ENCODE assay signal across 9 cellular contexts in the genomic region with DNA sequence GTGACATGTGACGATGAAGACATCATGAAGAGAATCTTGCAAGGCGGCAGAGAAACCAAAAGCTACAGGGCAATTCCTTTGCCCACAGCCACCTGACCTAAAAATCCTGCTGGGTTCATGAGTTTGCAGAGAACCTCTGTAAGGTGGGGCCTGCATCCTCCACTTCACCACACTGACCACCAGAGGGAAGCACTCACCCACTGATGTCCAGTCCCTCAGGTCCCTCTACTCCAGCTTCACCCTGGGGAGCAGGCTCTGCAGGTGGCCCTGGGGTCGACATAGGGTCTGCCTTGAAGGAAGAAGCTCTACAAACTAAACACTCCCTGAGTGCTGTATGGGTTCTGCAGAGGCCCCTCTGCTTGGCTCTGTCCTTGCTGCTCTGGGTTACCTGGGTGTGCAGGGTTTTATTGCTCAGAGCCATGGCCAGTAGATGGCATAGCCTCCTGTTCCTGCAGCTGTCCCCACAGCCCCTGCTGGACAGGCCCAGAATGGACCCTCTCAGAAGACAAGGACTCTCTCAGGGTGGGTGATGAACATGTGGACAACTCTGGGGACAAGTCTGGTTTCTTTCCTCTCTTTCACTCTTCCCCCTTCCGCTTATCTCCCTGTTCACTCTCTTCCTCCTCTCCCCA. TPM values are rescaled to one million over a fixed set of nuclear protein-coding genes. Genes with fewer than 3 reads are reported as not detected.
DNase-seq lines count a peak whose midpoint lies in the region; ATAC-seq and TF ChIP-seq lines count a peak whose summit lies in the region.
"Not testable (repeated sequence)": the region's sequence is repeated elsewhere in the genome, so short reads cannot be mapped to it uniquely, and the experiment has no call there.
"Had no signal": no experiment of that assay in that cellular context is flagged by ENCODE, and none has a peak within 500 bp of the region (broad histone marks: within the 10 kb centered on the region; RNA-seq: fewer than 3 reads in every experiment).

No MANE protein-coding gene starts in this region.

- H3K36me3 Mint-ChIP-seq in GM23338 (ENCODE audit: low read depth); activated naive CD8-positive, alpha-beta T cell treated with anti-CD3 and anti-CD28 coated beads, Interleukin-2, amount 50 U/mL, for 24 hours (ENCODE audit: low read depth): not testable (repeated sequence)

- H3K9me3 Mint-ChIP-seq in GM23338; activated naive CD8-positive, alpha-beta T cell treated with anti-CD3 and anti-CD28 coated beads, Interleukin-2, amount 50 U/mL, for 24 hours: not testable (repeated sequence)

- not testable (repeated sequence) for H3K27ac Mint-ChIP-seq in GM23338; activated naive CD8-positive, alpha-beta T cell treated with anti-CD3 and anti-CD28 coated beads, Interleukin-2, amount 50 U/mL, for 24 hours

- not testable (repeated sequence) for H3K4me1 ChIP-seq in GM23338 (ENCODE audit: insufficient read depth); Karpas-422 (ENCODE audit: low read length); SJCRH30; osteoblast (ENCODE audit: insufficient read depth, low read length); vagina

- not testable (repeated sequence) for H3K36me3 ChIP-seq in GM23338 (ENCODE audit: insufficient read depth); Karpas-422 (ENCODE audit: insufficient read depth, low read length); SJCRH30; osteoblast (ENCODE audit: insufficient read depth, low read length); vagina

- not testable (repeated sequence) for H3K9ac ChIP-seq in Karpas-422 (ENCODE audit: low read length)

- H3K9me2 ChIP-seq in GM23338 (ENCODE audit: insufficient read depth); Karpas-422 (replicated peaks; ENCODE audit: insufficient read depth, low read length): not testable (repeated sequence)

- not testable (repeated sequence) for H2AFZ ChIP-seq in GM23338; Karpas-422 (ENCODE audit: low read length); osteoblast (ENCODE audit: low read length)

- H3K4me1 Mint-ChIP-seq in GM23338; activated naive CD8-positive, alpha-beta T cell treated with anti-CD3 and anti-CD28 coated beads, Interleukin-2, amount 50 U/mL, for 24 hours: not testable (repeated sequence)

- H3K79me2 ChIP-seq in GM23338 (replicated peaks; ENCODE audit: insufficient read depth); Karpas-422 (ENCODE audit: low read length); osteoblast (ENCODE audit: insufficient read depth, low read length): not testable (repeated sequence)

- H3K27me3 Mint-ChIP-seq in GM23338 (ENCODE audit: insufficient read depth, low read depth, poor library complexity); activated naive CD8-positive, alpha-beta T cell treated with anti-CD3 and anti-CD28 coated beads, Interleukin-2, amount 50 U/mL, for 24 hours: not testable (repeated sequence)

- not testable (repeated sequence) for TF ChIP-seq POLR2A in vagina (IDR thresholded peaks at IDR 0.05)

- peak; percentile 58 for TF ChIP-seq CTCF in GM12864 (IDR thresholded peaks at IDR 0.05; ENCODE audit: low read depth, low read length, missing control alignments)
- peak; percentile 68 to 69 for TF ChIP-seq CTCF in GM23338 (conservative IDR thresholded peaks at IDR 0.05; ENCODE audit: low read depth in 2 of 2)
- peak; percentile 59 for TF ChIP-seq CTCF in osteoblast (IDR thresholded peaks at IDR 0.05; ENCODE audit: extremely low read depth, low read depth, low read length)
- peak in 2 of 3 experiments; percentile 10 to 14 for TF ChIP-seq CTCF in vagina (IDR thresholded peaks at IDR 0.05)

- not testable (repeated sequence) for H3K4me3 ChIP-seq in GM12864 (ENCODE audit: low read depth, low read length); GM23338; Karpas-422 (ENCODE audit: low read length); SJCRH30; osteoblast (ENCODE audit: insufficient read depth, low read length); vagina

- intact Hi-C loops in Right ventricle myocardium inferior (cut with DNase I); vagina (cut with DNase I): not testable (repeated sequence)

- not testable (repeated sequence) for H3K4me3 Mint-ChIP-seq in GM23338; activated naive CD8-positive, alpha-beta T cell treated with anti-CD3 and anti-CD28 coated beads, Interleukin-2, amount 50 U/mL, for 24 hours

- not testable (repeated sequence) for H3K27me3 ChIP-seq in GM23338 (ENCODE audit: insufficient read depth); Karpas-422 (ENCODE audit: low read length); SJCRH30; osteoblast (ENCODE audit: insufficient read depth, low read length); vagina

- not testable (repeated sequence) for H3K9me3 ChIP-seq in Karpas-422 (ENCODE audit: low read length); SJCRH30 (replicated peaks); osteoblast (ENCODE audit: low read depth, low read length); vagina

- not testable (repeated sequence) for H3F3A ChIP-seq in GM23338 (replicated peaks; ENCODE audit: low read depth)

- not testable (repeated sequence) for DNase-seq in GM12864 (ENCODE audit: low read depth); Right ventricle myocardium inferior (ENCODE audit: missing footprints); osteoblast (ENCODE audit: insufficient read length, low spot score, missing footprints); vagina (ENCODE audit: extremely low spot score in 2 of 2)
- peak; percentile 56 for DNase-seq in GM23338 (ENCODE audit: low spot score)
- peak; percentile 52 for DNase-seq in Karpas-422
- DNase-seq in SJCRH30: peak; percentile 44 to 53
- peak; percentile 33 for DNase-seq in activated naive CD8-positive, alpha-beta T cell treated with anti-CD3 and anti-CD28 coated beads, Interleukin-2, amount 50 U/mL, for 24 hours

- H3K27ac ChIP-seq in GM23338 (ENCODE audit: low read depth); Karpas-422 (ENCODE audit: low read length); SJCRH30; osteoblast (ENCODE audit: low read depth, low read length); vagina: not testable (repeated sequence)

- H3K4me2 ChIP-seq in GM23338; Karpas-422 (ENCODE audit: low read depth, low read length, poor library complexity, severe bottlenecking); osteoblast (ENCODE audit: insufficient read depth, low read length): not testable (repeated sequence)

- H4K20me1 ChIP-seq in GM23338 (replicated peaks; ENCODE audit: insufficient read depth); Karpas-422 (ENCODE audit: insufficient read depth, low read depth, low read length); osteoblast (ENCODE audit: insufficient read depth, low read length): not testable (repeated sequence)

- ATAC-seq in GM23338: peak; percentile 97
- peak; percentile 88 for ATAC-seq in activated naive CD8-positive, alpha-beta T cell treated with anti-CD3 and anti-CD28 coated beads, Interleukin-2, amount 50 U/mL, for 24 hours
- peak; percentile 64 for ATAC-seq in Right ventricle myocardium inferior

RNA-seq across cellular contexts. Expression of gene CST2, which starts 27.2 kb away (rescaled TPM):
- not detected in 2 replicates for total RNA-seq in GM23338 (2014; rRNA removed; shearing (Covaris generic))
- not detected in 2 replicates for polyA plus RNA-seq in GM23338 (2016; fragmentation: Nextera tagmentation; extraction: Ambion mirVana)
- not detected in 2 replicates for total RNA-seq in Karpas-422 (2014; rRNA removed; shearing (Covaris generic); ENCODE audit: low replicate concordance)
- not detected in 2 replicates for total RNA-seq in SJCRH30 (2014; rRNA removed; shearing (Covaris generic))
- total RNA-seq in Right ventricle myocardium inferior (not detected), osteoblast (not detected in 2 replicates), vagina (not detected)
- total RNA-seq: frontal cortex had no signal

RNA-seq across cellular contexts. Expression of gene CST1, which starts 48.6 kb away (rescaled TPM):
- total RNA-seq in GM23338 (2014; rRNA removed; shearing (Covaris generic)): 1.8 and 2.7 TPM in 2 replicates
- 4.0 and 4.9 TPM in 2 replicates for polyA plus RNA-seq in GM23338 (2016; fragmentation: Nextera tagmentation; extraction: Ambion mirVana)
- total RNA-seq in Karpas-422 (2014; rRNA removed; shearing (Covaris generic); ENCODE audit: low replicate concordance): not detected in 2 replicates
- not detected in 2 replicates for total RNA-seq in SJCRH30 (2014; rRNA removed; shearing (Covaris generic))
- total RNA-seq in Right ventricle myocardium inferior (not detected), osteoblast (not detected in 2 replicates), vagina (not detected)
- total RNA-seq: frontal cortex had no signal

Comparison
In these comparisons a context has a peak if more than half of its experiments do, and no peak if none do; other contexts are left out.
1. CTCF ChIP-seq: peak in every context shown above with its lines; median percentile 68 in GM23338; 59 in osteoblast; 58 in GM12864; 12 in vagina.